ENCODE assay signal across 18 cellular contexts in genomic region chr18:48600746-48601090, GRCh38.
DNase-seq lines count a peak whose midpoint lies in the region; ATAC-seq and TF ChIP-seq lines count a peak whose summit lies in the region.
"Had no signal": no experiment of that assay in that cellular context is flagged by ENCODE, and none has a peak within 500 bp of the region (broad histone marks: within the 10 kb centered on the region; RNA-seq: fewer than 3 reads in every experiment).

No MANE protein-coding gene starts in this region.

- peaks cover 6% of the 10 kb centered on the region for H3K4me1 ChIP-seq in body of pancreas
- peaks cover 12% of the 10 kb centered on the region for H3K4me1 ChIP-seq in right cardiac atrium (ENCODE audit: control insufficient read depth, insufficient read depth, low read length)
- H3K4me1 ChIP-seq in A673 (ENCODE audit: insufficient read depth, low read length, poor library complexity, severe bottlenecking) = no peaks in the 10 kb centered on the region

- H3K36me3 ChIP-seq in body of pancreas (replicated peaks in 1 of 2; ENCODE audit: insufficient read depth in 1 of 2, low read depth in 2 of 2) (no peaks in the 10 kb centered on the region), A673 (ENCODE audit: insufficient read depth, low read length, poor library complexity, severe bottlenecking) (no peaks in the 10 kb centered on the region)

- in situ Hi-C loops in ACHN (cut with HindIII; ENCODE audit: low pct_ligation_motif_present, low pct_unique_long_range_greater_than_20kb, low sequenced_read_pairs) = no loop called here

- TF ChIP-seq POLR2A in body of pancreas (IDR thresholded peaks at IDR 0.05) = no peak

- no TSS peak for BruUV-seq in A673 (replicated peaks; lab: Mats Ljungman, UMichigan)

- H3K27ac ChIP-seq in body of pancreas = no peak overlapping the region
- H3K27ac ChIP-seq in right cardiac atrium (ENCODE audit: low read length) = peak overlapping the region; percentile 83
- H3K27ac ChIP-seq in A673 (ENCODE audit: low read depth, low read length, poor library complexity, severe bottlenecking) = no peak overlapping the region

- no peaks in the 10 kb centered on the region for H3K27me3 Mint-ChIP-seq in osteocyte (ENCODE audit: unreplicated experiment)
- H3K27me3 Mint-ChIP-seq: central memory CD8-positive, alpha-beta T cell; IgD-negative memory B cell had no signal

- peak overlapping the region; percentile 78 for H3K27ac Mint-ChIP-seq in osteocyte (ENCODE audit: unreplicated experiment)
- H3K27ac Mint-ChIP-seq: activated CD8-positive, alpha-beta T cell treated with anti-CD3 and anti-CD28 coated beads for 36 hours had no signal

- peaks cover 12% of the 10 kb centered on the region for H3K36me3 Mint-ChIP-seq in osteocyte (ENCODE audit: unreplicated experiment)

- peaks cover 55% of the 10 kb centered on the region for H3K4me1 Mint-ChIP-seq in osteocyte (ENCODE audit: unreplicated experiment)
- H3K4me1 Mint-ChIP-seq: central memory CD8-positive, alpha-beta T cell; IgD-negative memory B cell had no signal

- TF ChIP-seq CTCF in body of pancreas (IDR thresholded peaks at IDR 0.05) (no peak), osteocyte (IDR thresholded peaks at IDR 0.05) (no peak), A673 (conservative IDR thresholded peaks at IDR 0.05; ENCODE audit: low read depth, low read length) (no peak)

- WGBS in body of pancreas, 2 donors = 89% methylated on average over 4 of the region's 4 CpGs
- 54% methylated on average over 4 of the region's 4 CpGs for WGBS in right cardiac atrium

- H3K9me3 Mint-ChIP-seq in osteocyte (ENCODE audit: unreplicated experiment) = no peaks in the 10 kb centered on the region
- H3K9me3 Mint-ChIP-seq: activated CD8-positive, alpha-beta T cell treated with anti-CD3 and anti-CD28 coated beads for 36 hours; central memory CD8-positive, alpha-beta T cell; IgD-negative memory B cell; natural killer cell treated with Interleukin-12 subunit alpha and Interleukin-12 subunit beta and Interleukin-15 and Interleukin-18, amount 100 ng/mL, for 72 hours had no signal

- no peak overlapping the region for H3K4me3 Mint-ChIP-seq in osteocyte (ENCODE audit: unreplicated experiment)
- H3K4me3 Mint-ChIP-seq: activated CD8-positive, alpha-beta T cell treated with anti-CD3 and anti-CD28 coated beads for 36 hours; central memory CD8-positive, alpha-beta T cell; endodermal cell; IgD-negative memory B cell; natural killer cell treated with Interleukin-12 subunit alpha and Interleukin-12 subunit beta and Interleukin-15 and Interleukin-18, amount 100 ng/mL, for 72 hours had no signal

- peak; percentile 44 for DNase-seq in AG08395 (ENCODE audit: low spot score)
- no peak for DNase-seq in body of pancreas
- DNase-seq in right cardiac atrium = peak in 1 of 3 donors; percentile 32
- no peak for DNase-seq in osteocyte (ENCODE audit: extremely low spot score, unreplicated experiment)
- DNase-seq in activated gamma-delta T cell (lab: John Stamatoyannopoulos, UW) = no peak
- DNase-seq in A673 (ENCODE audit: low spot score) = no peak
- no peak for DNase-seq in glomerular visceral epithelial cell (ENCODE audit: extremely low spot score)
- no peak for DNase-seq in ACHN
- DNase-seq: activated CD8-positive, alpha-beta T cell treated with anti-CD3 and anti-CD28 coated beads for 36 hours; endodermal cell; MM.1S; NCI-H187; NCI-H446 treated with DMSO at 0.1 percent for 48 hours; T-helper 1 cell had no signal

- H3K4me3 ChIP-seq in body of pancreas (no peak overlapping the region), right cardiac atrium (ENCODE audit: low read length) (no peak overlapping the region), A673 (ENCODE audit: low read depth, low read length, poor library complexity, severe bottlenecking) (no peak overlapping the region)
- H3K4me3 ChIP-seq: lung had no signal

- POLR2A ChIA-PET in A673 (lab: Charles Lee; ENCODE audit: low non-redundant PET) = interaction anchor here (0.5 kb wide), 1 partner anchor 232 kb away, joined by 5 read pairs; no protein-coding TSS in a partner anchor

- CTCF ChIA-PET in A673 (lab: Charles Lee) = no interaction called here

- intact Hi-C loops in body of pancreas (cut with DNase I) = no loop called here
- intact Hi-C loops in right cardiac atrium (cut with DNase I) = loop anchor here in 1 of 4 donors (5.0 kb wide), 1 partner anchor 58 kb away; no protein-coding TSS in a partner anchor
- intact Hi-C loops in A673 (cut with micrococcal nuclease; ENCODE audit: unreplicated experiment) = no loop called here

- H3K9me3 ChIP-seq in body of pancreas (no peaks in the 10 kb centered on the region), right cardiac atrium (ENCODE audit: control insufficient read depth, low read length) (no peaks in the 10 kb centered on the region), A673 (ENCODE audit: low read depth, low read length, poor library complexity, severe bottlenecking) (no peaks in the 10 kb centered on the region)

- H3K27me3 ChIP-seq in body of pancreas (no peaks in the 10 kb centered on the region), right cardiac atrium (ENCODE audit: control insufficient read depth, insufficient read depth) (no peaks in the 10 kb centered on the region), A673 (replicated peaks; ENCODE audit: insufficient read depth, low read depth, low read length, poor library complexity) (no peaks in the 10 kb centered on the region)

- ATAC-seq in body of pancreas = peak; percentile 30
- ATAC-seq in right cardiac atrium = peak; percentile 54 to 81
- ATAC-seq: activated CD8-positive, alpha-beta T cell treated with anti-CD3 and anti-CD28 coated beads for 36 hours had no signal
